Comparison of ENCODE assay signal across 19 cellular contexts in the genomic region with DNA sequence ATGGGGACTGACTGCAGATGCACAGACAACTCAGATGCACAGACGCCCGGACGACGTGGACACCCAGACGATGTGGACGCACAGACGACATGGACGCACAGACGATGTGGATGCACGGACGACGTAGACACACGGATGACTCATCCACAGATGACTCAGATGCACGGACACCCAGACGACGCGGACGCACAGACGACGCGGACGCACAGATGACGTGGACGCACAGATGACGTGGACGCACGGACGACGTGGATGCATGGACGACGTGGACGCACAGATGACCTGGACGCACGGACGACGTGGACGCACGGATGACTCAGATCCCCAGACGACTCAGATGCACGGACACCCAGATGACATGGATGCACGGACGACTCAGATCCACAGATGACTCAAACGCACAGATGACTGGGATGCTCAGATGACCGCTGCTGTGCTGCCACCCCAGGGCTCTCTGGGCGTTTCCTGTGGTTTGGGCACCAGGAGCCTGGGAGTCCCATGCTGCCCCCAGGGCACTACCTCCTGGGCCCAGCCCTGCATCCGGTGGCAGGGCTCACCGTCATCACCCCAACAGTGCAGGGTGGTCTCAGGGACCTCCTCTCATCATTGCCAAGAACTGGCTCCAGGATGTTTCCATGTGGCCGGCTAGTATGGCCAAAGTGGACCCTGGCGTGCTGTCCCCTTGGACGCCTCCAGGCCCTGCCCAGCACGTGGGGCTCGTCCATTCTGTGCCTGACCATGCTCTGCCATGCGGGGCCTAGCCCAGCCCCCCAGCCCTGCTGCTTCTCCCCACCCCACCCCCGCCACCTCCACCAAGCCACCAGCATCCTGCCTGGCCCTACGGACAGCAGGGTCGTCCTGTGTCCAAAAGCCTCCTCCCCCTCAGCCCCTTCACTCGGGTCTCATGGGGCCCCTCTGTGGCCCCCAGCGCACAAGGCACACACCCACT. TPM values are rescaled to one million over a fixed set of nuclear protein-coding genes. Genes with fewer than 3 reads are reported as not detected.
DNase-seq lines count a peak whose midpoint lies in the region; ATAC-seq and TF ChIP-seq lines count a peak whose summit lies in the region.
"Had no signal": no experiment of that assay in that cellular context is flagged by ENCODE, and none has a peak within 500 bp of the region (broad histone marks: within the 10 kb centered on the region; RNA-seq: fewer than 3 reads in every experiment).

No MANE protein-coding gene starts in this region.

- BruUV-seq in mammary epithelial cell (replicated peaks; lab: Mats Ljungman, UMichigan), result no TSS peak
- no TSS peak for BruUV-seq in MCF 10A (replicated peaks; lab: Mats Ljungman, UMichigan)
- no TSS peak for BruUV-seq in Calu3 (replicated peaks; lab: Mats Ljungman, UMichigan)

- H3K27me3 Mint-ChIP-seq in MCF 10A (ENCODE audit: insufficient read depth, unreplicated experiment) (no peaks in the 10 kb centered on the region), neural progenitor cell (ENCODE audit: insufficient read depth, low read depth) (peaks cover 11% of the 10 kb centered on the region), Calu3 (ENCODE audit: unreplicated experiment) (no peaks in the 10 kb centered on the region)
- H3K27me3 Mint-ChIP-seq: activated naive CD8-positive, alpha-beta T cell treated with anti-CD3 and anti-CD28 coated beads for 36 hours; stimulated activated naive CD8-positive, alpha-beta T cell treated with anti-CD3 and anti-CD28 coated beads, Interleukin-15, amount 100 ng/mL, for 72 hours had no signal

- no peaks in the 10 kb centered on the region for H3K36me3 Mint-ChIP-seq in MCF 10A (ENCODE audit: insufficient read depth, unreplicated experiment)
- peaks cover 9% of the 10 kb centered on the region for H3K36me3 Mint-ChIP-seq in neural progenitor cell
- peaks cover 10% of the 10 kb centered on the region for H3K36me3 Mint-ChIP-seq in Calu3 (ENCODE audit: insufficient read depth, unreplicated experiment)
- H3K36me3 Mint-ChIP-seq: activated naive CD8-positive, alpha-beta T cell treated with anti-CD3 and anti-CD28 coated beads for 36 hours had no signal

- no peak overlapping the region for H3K9ac ChIP-seq in mammary epithelial cell (ENCODE audit: insufficient read depth, low read length)
- H3K9ac ChIP-seq in neural progenitor cell, result no peak overlapping the region

- DNase-seq in mammary epithelial cell (peak; percentile 29), MCF 10A (ENCODE audit: unreplicated experiment) (no peak), RKO (ENCODE audit: low spot score) (peak; percentile 77), fibroblast of mammary gland (ENCODE audit: low read depth) (peak; percentile 37), neural progenitor cell (ENCODE audit: low spot score) (no peak), COLO829 (ENCODE audit: low spot score) (no peak), psoas muscle (no peak), Calu3 (no peak)
- DNase-seq: 8988T; activated naive CD8-positive, alpha-beta T cell treated with anti-CD3 and anti-CD28 coated beads for 36 hours; effector memory CD4-positive, alpha-beta T cell; H7; left ventricle myocardium inferior; NCI-H69; Right ventricle myocardium superior; stimulated activated CD4-positive, alpha-beta T cell treated with anti-CD3 and anti-CD28 coated beads, Interleukin-4, amount 100 ng/mL, for 4 hours; stimulated activated naive CD8-positive, alpha-beta T cell treated with anti-CD3 and anti-CD28 coated beads, Interleukin-15, amount 100 ng/mL, for 72 hours had no signal

- H3K27me3 ChIP-seq in mammary epithelial cell (ENCODE audit: insufficient read depth, low read length), result no peaks in the 10 kb centered on the region
- H3K27me3 ChIP-seq in neural progenitor cell, result no peaks in the 10 kb centered on the region
- no peaks in the 10 kb centered on the region for H3K27me3 ChIP-seq in psoas muscle (ENCODE audit: insufficient read depth in 3 of 3, low read length in 2 of 3)
- H3K27me3 ChIP-seq: heart left ventricle, tibial nerve had no signal

- H3K27ac Mint-ChIP-seq in MCF 10A (ENCODE audit: low read depth, unreplicated experiment) (no peak overlapping the region), neural progenitor cell (no peak overlapping the region), Calu3 (ENCODE audit: unreplicated experiment) (no peak overlapping the region)
- H3K27ac Mint-ChIP-seq: activated naive CD8-positive, alpha-beta T cell treated with anti-CD3 and anti-CD28 coated beads for 36 hours had no signal

- H3K9me3 Mint-ChIP-seq in MCF 10A (ENCODE audit: unreplicated experiment), result no peaks in the 10 kb centered on the region
- no peaks in the 10 kb centered on the region for H3K9me3 Mint-ChIP-seq in neural progenitor cell
- no peaks in the 10 kb centered on the region for H3K9me3 Mint-ChIP-seq in Calu3 (ENCODE audit: low read depth, unreplicated experiment)
- H3K9me3 Mint-ChIP-seq: activated naive CD8-positive, alpha-beta T cell treated with anti-CD3 and anti-CD28 coated beads for 36 hours; stimulated activated naive CD8-positive, alpha-beta T cell treated with anti-CD3 and anti-CD28 coated beads, Interleukin-15, amount 100 ng/mL, for 72 hours had no signal

- POLR2A ChIA-PET in MCF 10A (lab: Yijun Ruan, JAX), result no interaction called here

- TF ChIP-seq CTCF in mammary epithelial cell (conservative IDR thresholded peaks at IDR 0.05 in 1 of 2, IDR thresholded peaks at IDR 0.05 in 1 of 2; ENCODE audit: extremely low read depth in 1 of 2, insufficient read depth in 1 of 2, low read depth in 1 of 2, low read length in 2 of 2), result no peak
- TF ChIP-seq CTCF in MCF 10A (IDR thresholded peaks at IDR 0.05; ENCODE audit: unreplicated experiment), result no peak
- no peak for TF ChIP-seq CTCF in fibroblast of mammary gland (conservative IDR thresholded peaks at IDR 0.05; ENCODE audit: control insufficient read depth, insufficient read depth, low read depth, low read length)
- TF ChIP-seq CTCF in neural progenitor cell (IDR thresholded peaks at IDR 0.05), result no peak
- no peak for TF ChIP-seq CTCF in psoas muscle (IDR thresholded peaks at IDR 0.05)
- TF ChIP-seq CTCF in Calu3 (IDR thresholded peaks at IDR 0.05; ENCODE audit: unreplicated experiment), result no peak

- H3K4me3 ChIP-seq in mammary epithelial cell (replicated peaks in 1 of 3; ENCODE audit: insufficient read depth in 1 of 3, low read depth in 2 of 3, low read length in 3 of 3) (no peak overlapping the region), fibroblast of mammary gland (ENCODE audit: control insufficient read depth, low read depth, low read length) (no peak overlapping the region), neural progenitor cell (no peak overlapping the region), psoas muscle (no peak overlapping the region)
- H3K4me3 ChIP-seq: heart left ventricle, left ventricle myocardium inferior, tibial nerve had no signal

- no peak overlapping the region for H3K4me3 Mint-ChIP-seq in MCF 10A (ENCODE audit: unreplicated experiment)
- no peak overlapping the region for H3K4me3 Mint-ChIP-seq in neural progenitor cell
- H3K4me3 Mint-ChIP-seq in Calu3 (ENCODE audit: low read depth, unreplicated experiment), result no peak overlapping the region
- H3K4me3 Mint-ChIP-seq: activated naive CD8-positive, alpha-beta T cell treated with anti-CD3 and anti-CD28 coated beads for 36 hours; stimulated activated naive CD8-positive, alpha-beta T cell treated with anti-CD3 and anti-CD28 coated beads, Interleukin-15, amount 100 ng/mL, for 72 hours had no signal

- H3K9me3 ChIP-seq in mammary epithelial cell (replicated peaks; ENCODE audit: insufficient read depth, low read length) (no peaks in the 10 kb centered on the region), neural progenitor cell (ENCODE audit: low read depth) (no peaks in the 10 kb centered on the region), psoas muscle (no peaks in the 10 kb centered on the region)
- H3K9me3 ChIP-seq: heart left ventricle, left ventricle myocardium inferior, tibial nerve had no signal

- dilution Hi-C loops in mammary epithelial cell (cut with HindIII; ENCODE audit: low sequenced_read_pairs), result no loop called here

- H3K79me2 ChIP-seq in mammary epithelial cell (ENCODE audit: insufficient read depth, low read length) (no peaks in the 10 kb centered on the region), neural progenitor cell (ENCODE audit: low read depth) (no peaks in the 10 kb centered on the region)

- CTCF ChIA-PET in mammary epithelial cell (lab: Charles Lee; ENCODE audit: low non-redundant PET), result no interaction called here
- CTCF ChIA-PET in MCF 10A (lab: Yijun Ruan, JAX), result no interaction called here
- CTCF ChIA-PET in Calu3 (lab: Charles Lee), result no interaction called here

- H3K27ac ChIP-seq in mammary epithelial cell (ENCODE audit: insufficient read depth, low read depth, low read length) (no peak overlapping the region), neural progenitor cell (no peak overlapping the region), psoas muscle (no peak overlapping the region)
- H3K27ac ChIP-seq: heart left ventricle, left ventricle myocardium inferior, tibial nerve had no signal

- H4K20me1 ChIP-seq in mammary epithelial cell (ENCODE audit: insufficient read depth, low read length) (no peaks in the 10 kb centered on the region), neural progenitor cell (ENCODE audit: low read depth) (no peaks in the 10 kb centered on the region)

- H3K4me1 ChIP-seq in mammary epithelial cell (ENCODE audit: insufficient read depth, low read length) (no peaks in the 10 kb centered on the region), neural progenitor cell (no peaks in the 10 kb centered on the region), psoas muscle (no peaks in the 10 kb centered on the region)
- H3K4me1 ChIP-seq: heart left ventricle, left ventricle myocardium inferior had no signal

- in situ Hi-C loops in mammary epithelial cell (cut with MboI; ENCODE audit: low sequenced_read_pairs in 2 of 2), result loop anchor here (25.0 kb wide), 2 partner anchors 357 to 1257 kb away; a partner anchor contains a TSS

- no peaks in the 10 kb centered on the region for H3K36me3 ChIP-seq in mammary epithelial cell (ENCODE audit: insufficient read depth, low read length)
- H3K36me3 ChIP-seq in neural progenitor cell, result no peaks in the 10 kb centered on the region
- H3K36me3 ChIP-seq in psoas muscle (ENCODE audit: insufficient read depth in 1 of 2, low read depth in 1 of 2), result no peaks in the 10 kb centered on the region

- H3K4me2 ChIP-seq in mammary epithelial cell (ENCODE audit: insufficient read depth, low read depth, low read length) (no peak overlapping the region), neural progenitor cell (no peak overlapping the region)

- no peaks in the 10 kb centered on the region for H3K4me1 Mint-ChIP-seq in MCF 10A (ENCODE audit: insufficient read depth, unreplicated experiment)
- peaks cover 10% of the 10 kb centered on the region for H3K4me1 Mint-ChIP-seq in neural progenitor cell
- H3K4me1 Mint-ChIP-seq in Calu3 (ENCODE audit: low read depth, unreplicated experiment), result no peaks in the 10 kb centered on the region
- H3K4me1 Mint-ChIP-seq: activated naive CD8-positive, alpha-beta T cell treated with anti-CD3 and anti-CD28 coated beads for 36 hours had no signal

- H3F3A ChIP-seq in neural progenitor cell (ENCODE audit: low read depth), result no peaks in the 10 kb centered on the region

- H2AFZ ChIP-seq in mammary epithelial cell (ENCODE audit: low read depth, low read length) (no peak overlapping the region), neural progenitor cell (replicated peaks) (no peak overlapping the region)

- no peak for ATAC-seq in psoas muscle
- ATAC-seq: heart left ventricle; stimulated activated naive CD8-positive, alpha-beta T cell treated with anti-CD3 and anti-CD28 coated beads, Interleukin-15, amount 100 ng/mL, for 72 hours had no signal

- 74% methylated on average over 11 of the region's 58 CpGs for WGBS in mammary epithelial cell (ENCODE audit: low coverage, missing lambda C conversion rate)
- WGBS in psoas muscle, 3 donors, result 85 to 90% (median 86%) methylated on average over 55 to 58 of the region's 58 CpGs

- intact Hi-C loops in mammary epithelial cell (cut with micrococcal nuclease) (no loop called here), MCF 10A (cut with micrococcal nuclease) (no loop called here), psoas muscle (cut with DNase I) (no loop called here), Calu3 (cut with micrococcal nuclease; ENCODE audit: unreplicated experiment) (no loop called here)

RNA-seq across cellular contexts. Expression of a gene that starts 14.0 kb away (rescaled TPM):
- 10 to 100 TPM; 13.5 to 70.9 TPM for total RNA-seq in mammary epithelial cell
- 11.8 TPM for polyA plus RNA-seq in mammary epithelial cell
- polyA minus RNA-seq in mammary epithelial cell, result 5.4 TPM
- 75.9 and 88.8 TPM in 2 replicates for total RNA-seq in MCF 10A (2022)
- 11.3 and 68.2 TPM in 2 replicates for total RNA-seq in neural progenitor cell (ENCODE audit: low replicate concordance)
- 10 to 100 TPM; 17.8 to 26.3 (median 19.4) TPM for total RNA-seq in psoas muscle
- 10 to 100 TPM; 22.1 to 48.1 (median 28.2) TPM for polyA plus RNA-seq in psoas muscle
- total RNA-seq in Calu3 (2022), result 36.3 and 42.9 TPM in 2 replicates

RNA-seq across cellular contexts. Expression of a gene that starts 47.5 kb away (rescaled TPM):
- total RNA-seq in mammary epithelial cell, result 10 to 100 TPM; 27.2 to 47.8 TPM
- 10.5 TPM for polyA plus RNA-seq in mammary epithelial cell
- polyA minus RNA-seq in mammary epithelial cell, result 34.8 TPM
- 42.7 and 53.7 TPM in 2 replicates for total RNA-seq in MCF 10A (2022)
- 7.4 and 15.7 TPM in 2 replicates for total RNA-seq in neural progenitor cell (ENCODE audit: low replicate concordance)
- 10 to 100 TPM; 21.4 to 32.1 (median 30.3) TPM for total RNA-seq in psoas muscle
- polyA plus RNA-seq in psoas muscle, result 10 to 100 TPM in 2 of 3 donors, 1 to 10 TPM in 1; 7.7 to 20.9 (median 18.3) TPM
- total RNA-seq in Calu3 (2022), result 32.8 and 33.8 TPM in 2 replicates

Comparison
In these comparisons a context has a peak if more than half of its experiments do, and no peak if none do; other contexts are left out.
1. DNase-seq: peak in mammary epithelial cell (single experiment), RKO (single experiment) and fibroblast of mammary gland (single experiment); none in MCF 10A (single experiment), neural progenitor cell (single experiment), COLO829 (single experiment), psoas muscle (0 of 2) and Calu3 (single experiment).